In genomic region chr19:5434970-5435641, GRCh38 we compare ENCODE assay signal across 8 cellular contexts. TPM values are rescaled to one million over a fixed set of nuclear protein-coding genes. Genes with fewer than 3 reads are reported as not detected.
DNase-seq lines count a peak whose midpoint lies in the region; ATAC-seq and TF ChIP-seq lines count a peak whose summit lies in the region.
"Had no signal": no experiment of that assay in that cellular context is flagged by ENCODE, and none has a peak within 500 bp of the region (broad histone marks: within the 10 kb centered on the region; RNA-seq: fewer than 3 reads in every experiment).

No MANE protein-coding gene starts in this region.

- no peak for TF ChIP-seq CTCF in glutamatergic neuron (IDR thresholded peaks at IDR 0.05; ENCODE audit: partially characterized antibody, unreplicated experiment)

- ATAC-seq in HG03159 (IDR thresholded peaks at IDR 0.05; ENCODE audit: unreplicated experiment), result no peak

- H3K4me1 Mint-ChIP-seq in glutamatergic neuron (ENCODE audit: low read depth, unreplicated experiment), result peaks cover 5% of the 10 kb centered on the region

- H3K4me3 Mint-ChIP-seq in glutamatergic neuron (ENCODE audit: unreplicated experiment), result peak overlapping the region; percentile 66

- DNase-seq in HK-2 (ENCODE audit: unreplicated experiment), result peak; percentile 68
- peak in 2 of 3 experiments; percentile 18 to 27 for DNase-seq in activated CD8-positive, alpha-beta memory T cell treated with anti-CD3 and anti-CD28 coated beads for 48 hours (ENCODE audit: low read depth in 2 of 3, low spot score in 2 of 3)
- DNase-seq in glutamatergic neuron, result no peak
- DNase-seq in stimulated activated CD8-positive, alpha-beta memory T cell treated with anti-CD3 and anti-CD28 coated beads, Interleukin-15, amount 100 ng/mL, for 48 hours (ENCODE audit: low read depth in 2 of 2), result peak; percentile 48 to 53
- no peak for DNase-seq in NCI-H2171 (lab: John Stamatoyannopoulos, UW)
- no peak for DNase-seq in NCI-H1105 treated with DMSO at 0.1 percent for 48 hours (lab: John Stamatoyannopoulos, UW)
- DNase-seq: left cardiac atrium had no signal

- peaks cover 1% of the 10 kb centered on the region for H3K9me3 Mint-ChIP-seq in glutamatergic neuron (ENCODE audit: unreplicated experiment)

- peaks cover 9% of the 10 kb centered on the region for H3K27me3 Mint-ChIP-seq in glutamatergic neuron (ENCODE audit: unreplicated experiment)

- peak overlapping the region; percentile 10 for H3K27ac Mint-ChIP-seq in glutamatergic neuron (ENCODE audit: unreplicated experiment)

- H3K36me3 Mint-ChIP-seq in glutamatergic neuron (ENCODE audit: unreplicated experiment), result no peaks in the 10 kb centered on the region

RNA-seq across cellular contexts. Expression of gene ZNRF4, which starts 20.1 kb away (rescaled TPM):
- not detected for total RNA-seq in glutamatergic neuron (ENCODE audit: unreplicated experiment)
- total RNA-seq: left cardiac atrium had no signal

Comparison
In these comparisons a context has a peak if more than half of its experiments do, and no peak if none do; other contexts are left out.
1. DNase-seq: peak in HK-2 (single experiment), activated CD8-positive, alpha-beta memory T cell treated with anti-CD3 and anti-CD28 coated beads for 48 hours (2 of 3) and stimulated activated CD8-positive, alpha-beta memory T cell treated with anti-CD3 and anti-CD28 coated beads, Interleukin-15, amount 100 ng/mL, for 48 hours (2 of 2); none in glutamatergic neuron (single experiment), NCI-H2171 (single experiment) and NCI-H1105 treated with DMSO at 0.1 percent for 48 hours (single experiment).